Comparison of ENCODE assay signal across 1 cellular context in the genomic region with DNA sequence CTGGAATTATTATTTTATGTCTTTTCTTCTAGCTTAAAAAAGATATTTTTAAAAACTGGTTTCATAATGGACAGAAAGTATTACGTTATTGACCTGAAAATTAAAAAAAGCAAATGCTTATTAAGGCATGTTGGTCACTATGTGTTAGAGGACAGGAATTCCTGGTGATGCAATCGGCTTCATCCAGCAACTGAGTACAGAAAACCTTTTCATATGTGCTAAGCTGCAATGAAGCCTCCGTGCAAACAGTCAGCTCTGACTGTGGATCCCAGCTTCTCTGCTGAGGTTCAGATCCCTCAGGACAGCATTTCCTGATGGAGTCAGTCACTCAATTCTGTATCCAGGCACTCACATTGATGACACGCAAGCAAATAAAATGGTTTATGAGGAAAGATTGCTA.
TF ChIP-seq lines count a peak whose summit lies in the region.

No MANE protein-coding gene starts in this region.

TF ChIP-seq in HepG2, 621 proteins besides CTCF, POLR2A, EP300 and RAD21 (continued from another document):
- TF ChIP-seq, protein P1, sequence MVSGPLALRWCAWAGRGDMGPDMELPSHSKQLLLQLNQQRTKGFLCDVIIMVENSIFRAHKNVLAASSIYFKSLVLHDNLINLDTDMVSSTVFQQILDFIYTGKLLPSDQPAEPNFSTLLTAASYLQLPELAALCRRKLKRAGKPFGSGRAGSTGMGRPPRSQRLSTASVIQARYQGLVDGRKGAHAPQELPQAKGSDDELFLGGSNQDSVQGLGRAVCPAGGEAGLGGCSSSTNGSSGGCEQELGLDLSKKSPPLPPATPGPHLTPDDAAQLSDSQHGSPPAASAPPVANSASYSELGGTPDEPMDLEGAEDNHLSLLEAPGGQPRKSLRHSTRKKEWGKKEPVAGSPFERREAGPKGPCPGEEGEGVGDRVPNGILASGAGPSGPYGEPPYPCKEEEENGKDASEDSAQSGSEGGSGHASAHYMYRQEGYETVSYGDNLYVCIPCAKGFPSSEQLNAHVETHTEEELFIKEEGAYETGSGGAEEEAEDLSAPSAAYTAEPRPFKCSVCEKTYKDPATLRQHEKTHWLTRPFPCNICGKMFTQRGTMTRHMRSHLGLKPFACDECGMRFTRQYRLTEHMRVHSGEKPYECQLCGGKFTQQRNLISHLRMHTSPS (CRISPR knock-in tag; IDR thresholded peaks at IDR 0.05; ENCODE audit: low read depth) = no peak
- TF ChIP-seq HDAC2 (CRISPR knock-in tag; IDR thresholded peaks at IDR 0.05) (no peak), CEBPG (CRISPR knock-in tag; IDR thresholded peaks at IDR 0.05) (peak; percentile 62), CEBPB (IDR thresholded peaks at IDR 0.05; ENCODE audit: borderline replicate concordance, low read depth, low read length) (peak; percentile 81; the same call in 1 of the 2 replicates)
